ENCODE assay signal across 10 cellular contexts in genomic region chr3:138687236-138687635, GRCh38.
A peak's percentile ranks its signal among the peaks of the same experiment; 100 is the strongest.
DNase-seq lines count a peak whose midpoint lies in the region; ATAC-seq and TF ChIP-seq lines count a peak whose summit lies in the region.
"Had no signal": no experiment of that assay in that cellular context is flagged by ENCODE, and none has a peak within 500 bp of the region (broad histone marks: within the 10 kb centered on the region; RNA-seq: fewer than 3 reads in every experiment).

No MANE protein-coding gene starts in this region.

- POLR2A ChIA-PET in activated B cell treated with CpG ODN at 0.5 μM for 24 hours (lab: Charles Lee): interaction anchor here (0.5 to 1.9 kb wide), 5 partner anchors 9 to 228 kb away, joined by 3 to 8 read pairs (median 4); partner anchors contain the start of genes CEP70 and FAIM

- H3K9me3 ChIP-seq in esophagus muscularis mucosa: no peaks in the 10 kb centered on the region

- H3K4me3 ChIP-seq in esophagus muscularis mucosa: no peak overlapping the region

- no peak overlapping the region for H3K27ac ChIP-seq in esophagus muscularis mucosa (replicated peaks in 1 of 4)

- DNase-seq in activated naive CD4-positive, alpha-beta T cell treated with anti-CD3 and anti-CD28 coated beads for 36 hours: no peak
- DNase-seq in activated naive CD4-positive, alpha-beta T cell (lab: John Stamatoyannopoulos, UW): no peak
- DNase-seq in activated B cell treated with CpG ODN at 0.5 μM for 24 hours (no peak), stromal cell of bone marrow (ENCODE audit: low read depth) (peak; percentile 54), SHP77 treated with DMSO at 0.1 percent for 48 hours (lab: John Stamatoyannopoulos, UW) (no peak), CD14-positive monocyte (ENCODE audit: low spot score) (no peak), esophagus muscularis mucosa (ENCODE audit: extremely low spot score) (no peak)

- peaks cover 0 to 45% (median 27%) of the 10 kb centered on the region in 4 donors for H3K36me3 ChIP-seq in esophagus muscularis mucosa

- peaks cover 0 to 4% (median 0%) of the 10 kb centered on the region in 4 donors for H3K4me1 ChIP-seq in esophagus muscularis mucosa

- ATAC-seq in HG02981 (IDR thresholded peaks at IDR 0.05; ENCODE audit: unreplicated experiment) (peak; percentile 24), activated B cell treated with CpG ODN at 0.5 μM for 24 hours (ENCODE audit: low read depth) (peak; percentile 58)
- ATAC-seq: WTC11 had no signal

- peaks cover 15% of the 10 kb centered on the region for H3K4me1 Mint-ChIP-seq in activated naive CD4-positive, alpha-beta T cell treated with anti-CD3 and anti-CD28 coated beads for 36 hours (ENCODE audit: low read depth)
- H3K4me1 Mint-ChIP-seq in activated B cell treated with CpG ODN at 0.5 μM for 24 hours: peaks cover 38% of the 10 kb centered on the region
- peaks cover 12% of the 10 kb centered on the region for H3K4me1 Mint-ChIP-seq in CD14-positive monocyte
- H3K4me1 Mint-ChIP-seq: WTC11 had no signal

- H3K9me3 Mint-ChIP-seq in activated naive CD4-positive, alpha-beta T cell treated with anti-CD3 and anti-CD28 coated beads for 36 hours: no peaks in the 10 kb centered on the region
- no peaks in the 10 kb centered on the region for H3K9me3 Mint-ChIP-seq in activated B cell treated with CpG ODN at 0.5 μM for 24 hours
- no peaks in the 10 kb centered on the region for H3K9me3 Mint-ChIP-seq in CD14-positive monocyte
- H3K9me3 Mint-ChIP-seq: CD4-positive, CD25-positive, alpha-beta regulatory T cell; WTC11 had no signal

- TF ChIP-seq CTCF in activated B cell treated with CpG ODN at 0.5 μM for 24 hours (IDR thresholded peaks at IDR 0.05) (no peak), CD14-positive monocyte (IDR thresholded peaks at IDR 0.05) (no peak), esophagus muscularis mucosa (IDR thresholded peaks at IDR 0.05) (no peak)

- no peak overlapping the region for H3K4me3 Mint-ChIP-seq in activated naive CD4-positive, alpha-beta T cell treated with anti-CD3 and anti-CD28 coated beads for 36 hours
- H3K4me3 Mint-ChIP-seq in activated B cell treated with CpG ODN at 0.5 μM for 24 hours (peak overlapping the region; percentile 44), CD14-positive monocyte (no peak overlapping the region)
- H3K4me3 Mint-ChIP-seq: CD4-positive, CD25-positive, alpha-beta regulatory T cell; WTC11 had no signal

- no peaks in the 10 kb centered on the region for H3K27me3 ChIP-seq in esophagus muscularis mucosa

- peaks cover 21% of the 10 kb centered on the region for H3K36me3 Mint-ChIP-seq in activated naive CD4-positive, alpha-beta T cell treated with anti-CD3 and anti-CD28 coated beads for 36 hours (ENCODE audit: low read depth)
- H3K36me3 Mint-ChIP-seq in activated B cell treated with CpG ODN at 0.5 μM for 24 hours (ENCODE audit: low read depth) (peaks cover 30% of the 10 kb centered on the region), CD14-positive monocyte (peaks cover 61 to 79% of the 10 kb centered on the region in 2 donors)

- TF ChIP-seq POLR2A in esophagus muscularis mucosa (IDR thresholded peaks at IDR 0.05; ENCODE audit: low read depth): no peak

- WGBS in esophagus muscularis mucosa: 85% methylated on average over 1 of the region's 1 CpG

- H3K27me3 Mint-ChIP-seq in activated naive CD4-positive, alpha-beta T cell treated with anti-CD3 and anti-CD28 coated beads for 36 hours (ENCODE audit: low read depth): no peaks in the 10 kb centered on the region
- no peaks in the 10 kb centered on the region for H3K27me3 Mint-ChIP-seq in activated B cell treated with CpG ODN at 0.5 μM for 24 hours
- no peaks in the 10 kb centered on the region for H3K27me3 Mint-ChIP-seq in CD14-positive monocyte (ENCODE audit: low read depth in 3 of 3)
- H3K27me3 Mint-ChIP-seq: CD4-positive, CD25-positive, alpha-beta regulatory T cell had no signal

- H3K27ac Mint-ChIP-seq in activated naive CD4-positive, alpha-beta T cell treated with anti-CD3 and anti-CD28 coated beads for 36 hours: peak overlapping the region; percentile 61
- H3K27ac Mint-ChIP-seq in activated B cell treated with CpG ODN at 0.5 μM for 24 hours (peak overlapping the region; percentile 92), CD14-positive monocyte (peak overlapping the region in 2 of 7 donors; percentile 17 to 19)
- H3K27ac Mint-ChIP-seq: WTC11 had no signal

- TF ChIP-seq EP300 in esophagus muscularis mucosa (IDR thresholded peaks at IDR 0.05): no peak

- CTCF ChIA-PET in activated naive CD4-positive, alpha-beta T cell treated with anti-CD3 and anti-CD28 coated beads for 36 hours (lab: Charles Lee): interaction anchor here (0.7 to 3.9 kb wide), 5 partner anchors 20 to 236 kb away, joined by 3 to 47 read pairs (median 4); partner anchors contain the start of gene CEP70
- CTCF ChIA-PET in activated B cell treated with CpG ODN at 0.5 μM for 24 hours (lab: Charles Lee): interaction anchor here (0.9 to 3.5 kb wide), 3 partner anchors 93 to 236 kb away, joined by 3 to 29 read pairs (median 5); partner anchors contain the start of gene CEP70

- intact Hi-C loops in activated naive CD4-positive, alpha-beta T cell treated with anti-CD3 and anti-CD28 coated beads for 36 hours (cut with micrococcal nuclease): loop anchor here (1.0 to 5.0 kb wide), 4 partner anchors 80 to 505 kb away; partner anchors contain the start of genes CEP70 and FAIM
- intact Hi-C loops in activated B cell treated with CpG ODN at 0.5 μM for 24 hours (cut with micrococcal nuclease): loop anchor here (1.0 to 5.0 kb wide), 4 partner anchors 22 to 145 kb away; partner anchors contain the start of genes CEP70 and PIK3CB
- intact Hi-C loops in CD14-positive monocyte (cut with micrococcal nuclease): no loop called here
- intact Hi-C loops in esophagus muscularis mucosa (cut with DNase I): no loop called here

Comparison
In these comparisons a context has a peak if more than half of its experiments do, and no peak if none do; other contexts are left out.
1. intact Hi-C loops: an anchor here in activated naive CD4-positive, alpha-beta T cell treated with anti-CD3 and anti-CD28 coated beads for 36 hours (1.0 to 5.0 kb wide) and activated B cell treated with CpG ODN at 0.5 μM for 24 hours (1.0 to 5.0 kb wide); none called in CD14-positive monocyte and esophagus muscularis mucosa.